1 cellular context compared by ENCODE assay signal in the genomic region with DNA sequence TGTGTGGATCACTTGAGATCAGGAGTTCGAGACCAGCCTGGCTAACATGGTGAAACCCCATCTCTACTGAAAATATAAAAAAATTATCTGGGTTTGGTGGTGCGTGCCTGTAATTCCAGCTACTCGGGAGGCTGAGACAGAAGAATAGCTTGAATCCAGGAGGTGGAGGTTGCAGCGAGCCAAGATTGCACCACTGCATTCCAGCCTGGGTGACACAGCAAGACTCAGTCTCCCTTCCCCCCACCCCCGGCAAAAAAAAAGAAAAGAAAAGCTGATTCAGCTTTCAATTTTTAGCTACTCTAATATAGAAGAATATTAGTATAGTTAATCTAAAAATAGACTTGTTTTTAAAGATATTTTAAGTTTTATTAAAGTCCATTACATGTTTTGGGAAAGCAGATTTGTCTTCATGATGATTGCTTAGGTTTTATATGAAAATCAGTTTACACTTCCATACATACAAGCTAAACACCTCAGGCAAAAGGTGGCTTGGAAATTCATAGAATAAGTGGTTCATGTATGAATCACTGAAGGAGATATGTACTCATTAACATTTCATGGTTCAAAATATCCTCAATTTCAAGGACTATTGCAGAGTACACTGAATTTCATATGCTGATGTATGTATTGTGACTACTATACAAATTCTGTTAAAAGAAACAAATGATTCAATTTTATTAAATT.
TF ChIP-seq lines count a peak whose summit lies in the region.

No MANE protein-coding gene starts in this region.

TF ChIP-seq in H1, 55 proteins besides CTCF, POLR2A, EP300 and RAD21 (continued from another document):
- TF ChIP-seq RFX5 (IDR thresholded peaks at IDR 0.05; ENCODE audit: borderline replicate concordance, low read depth, low read length) = no peak
- TF ChIP-seq TBP (IDR thresholded peaks at IDR 0.05; ENCODE audit: low read depth, low read length) = no peak
- no peak for TF ChIP-seq ZNF274 (IDR thresholded peaks at IDR 0.05; ENCODE audit: borderline replicate concordance, extremely low read depth, low read length)
